ENCODE assay signal across 29 cellular contexts in the genomic region with DNA sequence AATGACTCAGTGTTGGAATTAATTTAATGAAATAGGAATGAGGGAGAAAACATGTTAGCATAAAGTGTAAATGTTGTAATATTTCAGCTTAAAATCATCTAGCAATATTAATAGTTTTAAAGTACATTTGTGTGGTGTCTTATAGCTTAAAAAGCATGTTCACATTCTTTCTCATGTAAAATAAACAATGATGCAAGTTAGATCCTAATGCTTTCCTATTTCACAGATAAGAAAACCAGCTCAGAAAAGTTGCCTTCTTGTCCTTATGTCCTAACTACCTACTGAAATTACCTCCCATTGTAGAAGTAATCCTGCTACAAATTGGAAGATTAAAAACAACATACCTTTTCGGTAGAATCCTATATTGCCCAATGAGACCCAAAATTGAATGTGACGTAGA.
"Had no signal": no experiment of that assay in that cellular context is flagged by ENCODE, and none has a peak within 500 bp of the region (broad histone marks: within the 10 kb centered on the region; RNA-seq: fewer than 3 reads in every experiment).

No MANE protein-coding gene starts in this region.

- H3K27me3 ChIP-seq: pancreas, stomach, testis, thyroid gland, transverse colon, upper lobe of left lung had no signal

- H3K4me1 Mint-ChIP-seq: immature natural killer cell, nephron progenitor cell had no signal

- H3K27ac ChIP-seq: left ventricle myocardium inferior, pancreas, prostate gland, skin epidermis, stomach, testis, thyroid gland, transverse colon, upper lobe of left lung had no signal

- H3K36me3 Mint-ChIP-seq: immature natural killer cell had no signal

- FAIRE-seq: pancreas had no signal

- H3K4me1 ChIP-seq: left ventricle myocardium inferior, pancreas, prostate gland, thyroid gland, transverse colon, upper lobe of left lung had no signal

- ATAC-seq: mucosa of descending colon; naive thymus-derived CD4-positive, alpha-beta T cell; pancreas; right cardiac atrium; sciatic nerve; stimulated activated naive B cell treated with anti-CD40 and anti-IgM and Interleukin-4, amounts not matched to agents 10 μg/mL and 1 μg/mL and 100 μg/mL, for 72 hours; stimulated activated naive CD8-positive, alpha-beta T cell treated with anti-CD3 and anti-CD28 coated beads, Interleukin-15, Interleukin-2, amounts not matched to agents 100 U/mL and 50 U/mL, for 24 hours had no signal

- H3K9me3 Mint-ChIP-seq: immature natural killer cell had no signal

- H3K36me3 ChIP-seq: left ventricle myocardium inferior, pancreas, prostate gland, stomach, thyroid gland, transverse colon, upper lobe of left lung had no signal

- H3K4me3 ChIP-seq: left ventricle myocardium inferior, lung, mucosa of descending colon, pancreas, prostate gland, skin epidermis, stomach, testis, thyroid gland, transverse colon, upper lobe of left lung had no signal

- H3K9me3 ChIP-seq: mucosa of descending colon, pancreas, prostate gland, testis, thyroid gland, transverse colon, upper lobe of left lung had no signal

- H3K27ac Mint-ChIP-seq: immature natural killer cell; nephron progenitor cell; stimulated activated naive B cell treated with anti-CD40 and anti-IgM and Interleukin-4, amounts not matched to agents 10 μg/mL and 1 μg/mL and 100 μg/mL, for 72 hours had no signal

- DNase-seq: hypothalamus; immature natural killer cell; islet precursor cell; left ventricle myocardium inferior; mesendoderm; midbrain; mucosa of descending colon; naive thymus-derived CD4-positive, alpha-beta T cell; nephron progenitor cell; nucleus accumbens; pancreas; posterior cingulate gyrus; retina; right cardiac atrium; stimulated activated CD4-positive, alpha-beta T cell treated with anti-CD3 and anti-CD28 coated beads, Interleukin-12 subunit alpha, Interleukin-12 subunit beta, amount 100 ng/mL, for 4 hours; stimulated activated CD4-positive, alpha-beta T cell treated with anti-CD3 and anti-CD28 coated beads, Interleukin-15, amount 100 ng/mL, for 24 hours; stimulated activated CD4-positive, alpha-beta T cell treated with anti-CD3 and anti-CD28 coated beads, Interleukin-2, amount 100 ng/mL, for 24 hours; stimulated activated CD4-positive, alpha-beta T cell treated with anti-CD3 and anti-CD28 coated beads, Interleukin-4, amount 100 ng/mL, for 1 hour; stimulated activated naive B cell treated with anti-CD40 and anti-IgM and Interleukin-4, amounts not matched to agents 10 μg/mL and 1 μg/mL and 100 μg/mL, for 72 hours; stimulated activated naive CD8-positive, alpha-beta T cell treated with anti-CD3 and anti-CD28 coated beads, Interleukin-15, Interleukin-2, amounts not matched to agents 100 U/mL and 50 U/mL, for 24 hours; stomach; testis; thyroid gland; transverse colon; upper lobe of left lung had no signal

- H3K4me3 Mint-ChIP-seq: immature natural killer cell; naive thymus-derived CD4-positive, alpha-beta T cell; nephron progenitor cell; stimulated activated naive B cell treated with anti-CD40 and anti-IgM and Interleukin-4, amounts not matched to agents 10 μg/mL and 1 μg/mL and 100 μg/mL, for 72 hours had no signal
